In genomic region chr11:47854667-47855066, GRCh38 we compare ENCODE assay signal across 11 cellular contexts. TPM values are rescaled to one million over a fixed set of nuclear protein-coding genes. Genes with fewer than 3 reads are reported as not detected.
A peak's percentile ranks its signal among the peaks of the same experiment; 100 is the strongest.
DNase-seq lines count a peak whose midpoint lies in the region; ATAC-seq lines count a peak whose summit lies in the region.
"Had no signal": no experiment of that assay in that cellular context is flagged by ENCODE, and none has a peak within 500 bp of the region (broad histone marks: within the 10 kb centered on the region; RNA-seq: fewer than 3 reads in every experiment).

No MANE protein-coding gene starts in this region.

- DNase-seq in naive B cell (peak; percentile 73), NCI-H1694 treated with DMSO at 0.1 percent for 48 hours (lab: John Stamatoyannopoulos, UW) (no peak), HK-2 (ENCODE audit: unreplicated experiment) (no peak), dermis blood vessel endothelial cell (no peak)
- DNase-seq: activated CD4-positive, alpha-beta memory T cell treated with anti-CD3 and anti-CD28 coated beads for 36 hours; NCI-H1436; SW 1271 had no signal

- peak overlapping the region; percentile 89 to 98 (median 96) for H3K27ac Mint-ChIP-seq in naive B cell
- H3K27ac Mint-ChIP-seq: activated CD4-positive, alpha-beta memory T cell treated with anti-CD3 and anti-CD28 coated beads for 36 hours; activated naive CD8-positive, alpha-beta T cell had no signal

- no peaks in the 10 kb centered on the region for H3K27me3 Mint-ChIP-seq in naive B cell
- H3K27me3 Mint-ChIP-seq: activated CD4-positive, alpha-beta memory T cell treated with anti-CD3 and anti-CD28 coated beads for 36 hours; activated naive CD8-positive, alpha-beta T cell had no signal

- H3K9me3 Mint-ChIP-seq in naive B cell: no peaks in the 10 kb centered on the region
- H3K9me3 Mint-ChIP-seq: activated CD4-positive, alpha-beta memory T cell treated with anti-CD3 and anti-CD28 coated beads for 36 hours had no signal

- H3K36me3 Mint-ChIP-seq in naive B cell: no peaks in the 10 kb centered on the region
- H3K36me3 Mint-ChIP-seq: activated CD4-positive, alpha-beta memory T cell treated with anti-CD3 and anti-CD28 coated beads for 36 hours; activated naive CD8-positive, alpha-beta T cell had no signal

- H3K4me1 Mint-ChIP-seq in naive B cell: peaks cover 50 to 91% (median 62%) of the 10 kb centered on the region in 3 donors

- peak overlapping the region; percentile 35 to 86 (median 63) for H3K4me3 Mint-ChIP-seq in naive B cell
- H3K4me3 Mint-ChIP-seq: activated CD4-positive, alpha-beta memory T cell treated with anti-CD3 and anti-CD28 coated beads for 36 hours; activated naive CD8-positive, alpha-beta T cell had no signal

- ATAC-seq in GM18867 (IDR thresholded peaks at IDR 0.05; ENCODE audit: unreplicated experiment) (peak; percentile 57), GM21526 (IDR thresholded peaks at IDR 0.05; ENCODE audit: low FRiP score, unreplicated experiment) (peak; percentile 46), HG03342 (IDR thresholded peaks at IDR 0.05; ENCODE audit: unreplicated experiment) (peak; percentile 45), naive B cell (ENCODE audit: low read depth in 2 of 2) (peak; percentile 50 to 51)

RNA-seq across cellular contexts. Expression of gene NUP160, which starts 6.5 kb away (rescaled TPM):
- polyA plus RNA-seq in naive B cell (ENCODE audit: low read depth in 6 of 6): 10 to 100 TPM; 25.7 to 57.4 (median 38.5) TPM
- total RNA-seq in dermis blood vessel endothelial cell: 25.9 and 38.2 TPM in 2 replicates
